ENCODE assay signal across 11 cellular contexts in the genomic region with DNA sequence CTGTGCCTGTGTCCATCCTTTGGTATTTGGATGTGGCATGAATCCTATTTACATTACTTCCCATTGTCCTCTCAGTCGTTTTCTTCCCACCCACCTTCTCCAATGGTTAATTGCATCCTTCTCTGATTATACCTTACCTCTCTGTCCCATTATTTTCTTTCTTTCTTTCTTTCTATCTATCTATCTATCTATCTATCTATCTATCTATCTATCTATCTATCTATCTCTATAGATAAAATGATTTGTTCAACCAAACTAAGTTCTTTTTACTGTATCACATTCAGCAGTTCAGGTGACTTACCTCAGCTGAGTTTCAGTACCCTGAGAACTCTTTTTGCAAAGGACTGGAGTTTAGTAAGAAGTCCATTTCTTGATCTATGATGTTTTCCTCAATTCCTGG.
"Had no signal": no experiment of that assay in that cellular context is flagged by ENCODE, and none has a peak within 500 bp of the region (broad histone marks: within the 10 kb centered on the region; RNA-seq: fewer than 3 reads in every experiment).

No MANE protein-coding gene starts in this region.

- ATAC-seq: GM23338, HCT116 had no signal

- H3K4me1 ChIP-seq: HAP-1 had no signal

- H3K27ac ChIP-seq: GM23248 had no signal

- FAIRE-seq: H1, H54 had no signal

- H3K36me3 ChIP-seq: HAP-1 had no signal

- H3K4me3 ChIP-seq: GM23248, GM23338, HAP-1 had no signal

- H3K4me2 ChIP-seq: GM23338 had no signal

- DNase-seq: GM23248, GOT3, H7, H9, HCEC 1CT, HFFc6 had no signal

- H3K9ac ChIP-seq: GM23248 had no signal

- H3K9me3 ChIP-seq: HAP-1 had no signal

- H2AFZ ChIP-seq: GM23248, GM23338 had no signal
